In the genomic region with DNA sequence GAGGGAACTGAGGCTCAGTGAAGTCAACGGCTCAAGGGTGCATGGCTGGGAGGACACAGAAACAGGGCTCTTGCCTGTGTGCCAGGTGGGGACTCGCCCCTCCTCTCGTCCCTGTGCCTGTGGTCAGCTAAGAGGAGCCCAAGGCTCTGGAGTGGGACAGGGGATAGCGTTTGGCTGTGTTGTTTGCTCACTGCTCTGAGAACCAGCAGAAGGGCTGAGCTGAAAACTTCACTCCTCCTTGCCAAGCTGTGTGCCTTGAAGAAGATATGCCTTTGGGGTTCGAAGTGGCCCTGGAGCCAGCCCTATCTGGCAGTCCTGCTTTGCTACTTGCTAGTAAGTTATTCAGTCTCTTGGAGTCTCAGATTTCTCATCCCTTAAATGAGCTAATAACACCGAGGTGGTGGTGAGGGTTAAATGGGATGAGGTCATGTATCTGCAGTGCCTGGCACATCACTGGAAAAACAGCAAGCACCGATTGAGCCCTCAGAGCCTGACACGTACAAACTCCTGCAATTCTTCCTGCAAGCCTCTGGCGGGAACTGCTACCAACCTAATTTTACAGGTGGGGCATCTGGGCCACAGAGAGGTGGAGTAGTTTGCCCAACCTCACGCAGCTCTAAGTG, we compare ENCODE assay signal across 1 cellular context.
TF ChIP-seq lines count a peak whose summit lies in the region.

No MANE protein-coding gene starts in this region.

TF ChIP-seq in HepG2, 621 proteins besides CTCF, POLR2A, EP300 and RAD21:
- TF ChIP-seq HMGA1 (CRISPR knock-in tag; conservative IDR thresholded peaks at IDR 0.05) (no peak), ATF7 (IDR thresholded peaks at IDR 0.05) (peak; percentile 46; the same call in 1 of the 2 replicates), ATF7 (CRISPR knock-in tag; IDR thresholded peaks at IDR 0.05) (no peak), ZNF629 (CRISPR knock-in tag; conservative IDR thresholded peaks at IDR 0.05) (peak; percentile 59; the same call in 1 of the 2 replicates), CERS6 (CRISPR knock-in tag; IDR thresholded peaks at IDR 0.05) (no peak), FOXO4 (CRISPR knock-in tag; conservative IDR thresholded peaks at IDR 0.05) (0 out of 2 replicates have a peak, but pooled peaks have one; percentile 46)
- TF ChIP-seq, protein P1, sequence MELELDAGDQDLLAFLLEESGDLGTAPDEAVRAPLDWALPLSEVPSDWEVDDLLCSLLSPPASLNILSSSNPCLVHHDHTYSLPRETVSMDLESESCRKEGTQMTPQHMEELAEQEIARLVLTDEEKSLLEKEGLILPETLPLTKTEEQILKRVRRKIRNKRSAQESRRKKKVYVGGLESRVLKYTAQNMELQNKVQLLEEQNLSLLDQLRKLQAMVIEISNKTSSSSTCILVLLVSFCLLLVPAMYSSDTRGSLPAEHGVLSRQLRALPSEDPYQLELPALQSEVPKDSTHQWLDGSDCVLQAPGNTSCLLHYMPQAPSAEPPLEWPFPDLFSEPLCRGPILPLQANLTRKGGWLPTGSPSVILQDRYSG (CRISPR knock-in tag; IDR thresholded peaks at IDR 0.05): no peak
